In the genomic region with DNA sequence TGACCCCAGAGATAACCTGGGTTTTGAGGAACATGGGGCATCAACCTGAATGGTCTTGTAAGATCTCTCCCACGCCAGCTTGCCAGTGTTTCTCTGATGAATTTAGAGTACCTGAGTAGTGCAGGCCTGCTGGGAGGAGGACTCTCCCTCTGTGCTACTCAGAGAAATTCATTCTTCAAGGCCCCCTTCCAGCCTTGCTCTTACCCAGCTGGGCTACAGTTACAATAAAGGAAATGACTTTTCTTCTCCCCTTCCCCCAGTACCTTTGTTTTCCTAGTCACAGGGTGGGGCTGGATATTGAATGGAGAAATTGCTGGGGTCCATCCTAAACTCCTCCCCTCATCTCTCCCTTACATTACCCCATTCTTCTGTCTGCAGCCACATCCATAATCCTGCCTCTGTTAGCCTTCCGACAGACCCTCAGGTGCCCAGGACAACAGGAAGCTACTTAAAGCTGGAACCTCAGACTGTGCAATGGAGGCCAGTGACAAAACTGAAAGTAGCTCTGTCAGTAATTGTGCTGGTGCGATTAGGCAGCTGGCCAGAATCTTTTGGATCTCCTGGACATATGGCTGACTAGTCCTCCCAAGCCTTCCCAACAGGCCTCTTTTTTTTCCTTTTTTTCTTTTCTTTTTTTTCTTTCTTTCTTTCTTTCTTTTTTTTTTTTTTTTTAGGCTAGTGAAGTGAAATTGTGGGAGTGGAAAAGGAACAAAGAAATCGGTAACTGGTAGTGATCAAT, we compare ENCODE assay signal across 8 cellular contexts. TPM values are rescaled to one million over a fixed set of nuclear protein-coding genes. Genes with fewer than 3 reads are reported as not detected.
DNase-seq lines count a peak whose midpoint lies in the region; ATAC-seq and TF ChIP-seq lines count a peak whose summit lies in the region.

No MANE protein-coding gene starts in this region.

- intact Hi-C loops in colonic mucosa (cut with DNase I) = no loop called here

- peak overlapping the region in 1 of 2 donors; percentile 78 for H3K9ac ChIP-seq in colonic mucosa (ENCODE audit: low read depth in 2 of 2, low read length in 2 of 2)
- H3K9ac ChIP-seq in mucosa of stomach (ENCODE audit: low read length) = peak overlapping the region; percentile 5

- H3K4me3 ChIP-seq in colonic mucosa (no peak overlapping the region), mucosa of stomach (ENCODE audit: low read length) (no peak overlapping the region)

- DNase-seq in CD1c-positive myeloid dendritic cell (ENCODE audit: extremely low spot score) = peak; percentile 10
- peak; percentile 30 for DNase-seq in NCI-H1092 (lab: John Stamatoyannopoulos, UW)
- DNase-seq in colonic mucosa = peak; percentile 78
- no peak for DNase-seq in NCI-H774 (lab: John Stamatoyannopoulos, UW)
- no peak for DNase-seq in activated CD4-positive, alpha-beta T cell treated with anti-CD3 and anti-CD28 coated beads, Interleukin-2, amount 50 U/mL, for 1 hour
- no peak for DNase-seq in SW480 (ENCODE audit: low spot score)

- H3K27ac ChIP-seq in colonic mucosa = peak overlapping the region; percentile 81

- no peaks in the 10 kb centered on the region for H3K36me3 ChIP-seq in colonic mucosa
- peaks cover 8% of the 10 kb centered on the region for H3K36me3 ChIP-seq in mucosa of stomach (ENCODE audit: control insufficient read depth, insufficient read depth, low read length)

- no peak for TF ChIP-seq CTCF in colonic mucosa (IDR thresholded peaks at IDR 0.05)

- no peak for ATAC-seq in HG03354 (IDR thresholded peaks at IDR 0.05; ENCODE audit: poor library complexity, severe bottlenecking, unreplicated experiment)

- no peaks in the 10 kb centered on the region for H3K9me3 ChIP-seq in colonic mucosa
- no peaks in the 10 kb centered on the region for H3K9me3 ChIP-seq in mucosa of stomach (ENCODE audit: control insufficient read depth, low read length)

- H3K27me3 ChIP-seq in colonic mucosa (no peaks in the 10 kb centered on the region), mucosa of stomach (ENCODE audit: control insufficient read depth, insufficient read depth, low read length) (no peaks in the 10 kb centered on the region)

- H3K4me1 ChIP-seq in colonic mucosa = peaks cover 29% of the 10 kb centered on the region
- peaks cover 80% of the 10 kb centered on the region for H3K4me1 ChIP-seq in mucosa of stomach (ENCODE audit: control insufficient read depth, insufficient read depth, low read length)

RNA-seq across cellular contexts. Expression of a gene that starts 17.5 kb away (rescaled TPM):
- 100 to 1,000 TPM in 1 of 2 donors, 10 to 100 TPM in 1; 88.0 to 109 TPM for total RNA-seq in colonic mucosa

Comparison
In these comparisons a context has a peak if more than half of its experiments do, and no peak if none do; other contexts are left out.
1. DNase-seq: peak in CD1c-positive myeloid dendritic cell (single experiment), NCI-H1092 (single experiment) and colonic mucosa (single experiment); none in NCI-H774 (single experiment), activated CD4-positive, alpha-beta T cell treated with anti-CD3 and anti-CD28 coated beads, Interleukin-2, amount 50 U/mL, for 1 hour (single experiment) and SW480 (single experiment).